ENCODE assay signal across 20 cellular contexts in the genomic region with DNA sequence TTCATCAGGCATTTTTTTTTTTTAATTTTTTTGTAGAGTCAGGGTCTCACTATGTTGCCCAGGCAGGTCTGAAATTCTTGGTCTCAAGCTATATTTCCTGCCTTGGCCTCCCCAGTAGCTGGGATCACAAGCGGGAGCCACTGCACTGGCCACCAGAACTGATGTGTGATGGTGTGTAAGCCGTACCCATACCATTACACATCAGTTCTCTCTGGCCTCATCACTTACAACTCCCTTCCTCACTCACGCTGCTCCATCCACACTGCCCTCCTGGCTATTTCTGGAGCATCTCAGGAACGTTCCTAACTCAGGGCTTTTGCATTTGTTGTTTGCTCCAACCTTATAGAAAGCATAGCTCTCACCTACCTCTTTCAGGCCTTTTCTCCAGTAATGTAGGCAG.
DNase-seq lines count a peak whose midpoint lies in the region; ATAC-seq and TF ChIP-seq lines count a peak whose summit lies in the region.
"Had no signal": no experiment of that assay in that cellular context is flagged by ENCODE, and none has a peak within 500 bp of the region (broad histone marks: within the 10 kb centered on the region; RNA-seq: fewer than 3 reads in every experiment).

No MANE protein-coding gene starts in this region.

- H3K27me3 ChIP-seq in cardiac muscle cell (no peaks in the 10 kb centered on the region), RWPE2 (ENCODE audit: insufficient read depth, poor library complexity, severe bottlenecking) (no peaks in the 10 kb centered on the region), smooth muscle cell (ENCODE audit: low read depth) (no peaks in the 10 kb centered on the region)
- H3K27me3 ChIP-seq: pancreas had no signal

- H2AFZ ChIP-seq in smooth muscle cell (ENCODE audit: low read depth) = no peak overlapping the region

- no peak overlapping the region for H3K9ac ChIP-seq in smooth muscle cell (ENCODE audit: low read depth)

- H3K4me3 ChIP-seq in cardiac muscle cell = no peak overlapping the region
- H3K4me3 ChIP-seq in RWPE2 (ENCODE audit: severe bottlenecking) = no peak overlapping the region
- no peak overlapping the region for H3K4me3 ChIP-seq in smooth muscle cell
- H3K4me3 ChIP-seq: coronary artery, heart left ventricle, pancreas, upper lobe of right lung had no signal

- ATAC-seq in Right ventricle myocardium inferior (no peak), RWPE2 (ENCODE audit: low read depth) (no peak), HG03196 (IDR thresholded peaks at IDR 0.05; ENCODE audit: unreplicated experiment) (no peak)
- ATAC-seq in effector memory CD8-positive, alpha-beta T cell (replicated peaks) = no peak
- ATAC-seq: T-cell, upper lobe of right lung had no signal

- H3K4me1 Mint-ChIP-seq in effector memory CD8-positive, alpha-beta T cell (ENCODE audit: low read depth in 2 of 2) = peaks cover 6 to 10% of the 10 kb centered on the region in 2 donors

- H3K36me3 ChIP-seq in cardiac muscle cell = no peaks in the 10 kb centered on the region
- H3K36me3 ChIP-seq in RWPE2 (ENCODE audit: low read depth) = no peaks in the 10 kb centered on the region; the same call in 1 of the 2 replicates
- no peaks in the 10 kb centered on the region for H3K36me3 ChIP-seq in smooth muscle cell (ENCODE audit: low read depth)
- H3K36me3 ChIP-seq: heart left ventricle, pancreas, upper lobe of right lung, WERI-Rb-1 had no signal

- H3K9me3 ChIP-seq in cardiac muscle cell (ENCODE audit: low read depth) (no peaks in the 10 kb centered on the region), RWPE2 (ENCODE audit: severe bottlenecking) (no peaks in the 10 kb centered on the region), smooth muscle cell (replicated peaks; ENCODE audit: low read depth) (no peaks in the 10 kb centered on the region)
- H3K9me3 ChIP-seq: heart left ventricle, pancreas, upper lobe of right lung had no signal

- peaks cover 0 to 6% of the 10 kb centered on the region in 2 donors for H3K27me3 Mint-ChIP-seq in effector memory CD8-positive, alpha-beta T cell
- H3K27me3 Mint-ChIP-seq: T-cell had no signal

- H3K79me2 ChIP-seq in smooth muscle cell (ENCODE audit: low read depth) = no peaks in the 10 kb centered on the region

- peak overlapping the region; percentile 50 for H3K4me2 ChIP-seq in smooth muscle cell

- no peak for DNase-seq in cardiac muscle cell (ENCODE audit: low read depth in 1 of 2, low spot score in 1 of 2)
- DNase-seq in Right ventricle myocardium inferior (ENCODE audit: missing footprints) = no peak
- DNase-seq in RWPE2 (ENCODE audit: low spot score) = no peak
- DNase-seq in effector memory CD8-positive, alpha-beta T cell = no peak
- no peak for DNase-seq in smooth muscle cell (lab: John Stamatoyannopoulos, UW; ENCODE audit: unreplicated experiment)
- no peak for DNase-seq in NCI-H1930 (lab: John Stamatoyannopoulos, UW)
- no peak for DNase-seq in NCI-H1417 (lab: John Stamatoyannopoulos, UW)
- DNase-seq: DMS79 treated with DMSO at 0.1 percent for 48 hours; heart left ventricle; immature natural killer cell; Kasumi-1; NCI-H1105; NCI-H526 treated with DMSO at 0.1 percent for 48 hours; pancreas; stimulated activated naive CD8-positive, alpha-beta T cell treated with anti-CD3 and anti-CD28 coated beads, Interleukin-15, Interleukin-2, amounts not matched to agents 100 U/mL and 50 U/mL, for 24 hours; T-cell; upper lobe of right lung; WERI-Rb-1 had no signal

- H3K27ac Mint-ChIP-seq in effector memory CD8-positive, alpha-beta T cell = peak overlapping the region; percentile 23 to 88

- H3K4me1 ChIP-seq in cardiac muscle cell (ENCODE audit: low read depth) (peaks cover 12% of the 10 kb centered on the region), RWPE2 (ENCODE audit: insufficient read depth, poor library complexity, severe bottlenecking) (peaks cover 31% of the 10 kb centered on the region), smooth muscle cell (ENCODE audit: low read depth) (peaks cover 2% of the 10 kb centered on the region)
- H3K4me1 ChIP-seq: pancreas, upper lobe of right lung had no signal

- H3K9me3 Mint-ChIP-seq in effector memory CD8-positive, alpha-beta T cell = no peaks in the 10 kb centered on the region
- H3K9me3 Mint-ChIP-seq: immature natural killer cell, T-cell had no signal

- H3K27ac ChIP-seq in cardiac muscle cell (peak overlapping the region; percentile 49), RWPE2 (ENCODE audit: poor library complexity, severe bottlenecking) (peak overlapping the region; percentile 65), smooth muscle cell (ENCODE audit: low read depth) (peak overlapping the region; percentile 38)
- H3K27ac ChIP-seq: coronary artery, upper lobe of right lung, WERI-Rb-1 had no signal

- peaks cover 11% of the 10 kb centered on the region for H3F3A ChIP-seq in smooth muscle cell (ENCODE audit: low read depth)

- WGBS in smooth muscle cell (ENCODE audit: low lambda C conversion rate) = 81% methylated on average over 4 of the region's 4 CpGs

- no peaks in the 10 kb centered on the region for H3K36me3 Mint-ChIP-seq in effector memory CD8-positive, alpha-beta T cell (ENCODE audit: insufficient read depth)
- H3K36me3 Mint-ChIP-seq: immature natural killer cell, T-cell had no signal

- H3K4me3 Mint-ChIP-seq in effector memory CD8-positive, alpha-beta T cell = no peak overlapping the region
- H3K4me3 Mint-ChIP-seq: immature natural killer cell, T-cell had no signal

- TF ChIP-seq CTCF in cardiac muscle cell (IDR thresholded peaks at IDR 0.05; ENCODE audit: low read depth, low read length) (no peak), RWPE2 (IDR thresholded peaks at IDR 0.05; ENCODE audit: poor library complexity, severe bottlenecking) (no peak), smooth muscle cell (IDR thresholded peaks at IDR 0.05; ENCODE audit: borderline replicate concordance, insufficient read depth, poor library complexity, severe bottlenecking) (no peak)

- no peaks in the 10 kb centered on the region for H4K20me1 ChIP-seq in smooth muscle cell (ENCODE audit: low read depth)

- intact Hi-C loops in Right ventricle myocardium inferior (cut with DNase I) = no loop called here
